23 cellular contexts compared by ENCODE assay signal in genomic region chr9:132548971-132549649, GRCh38. TPM values are rescaled to one million over a fixed set of nuclear protein-coding genes. Genes with fewer than 3 reads are reported as not detected.
DNase-seq lines count a peak whose midpoint lies in the region; ATAC-seq, FAIRE-seq and TF ChIP-seq lines count a peak whose summit lies in the region.
"Had no signal": no experiment of that assay in that cellular context is flagged by ENCODE, and none has a peak within 500 bp of the region (broad histone marks: within the 10 kb centered on the region; RNA-seq: fewer than 3 reads in every experiment).

No MANE protein-coding gene starts in this region.

- no peak overlapping the region for H2AFZ ChIP-seq in osteoblast (ENCODE audit: low read length)

- DNase-seq in Daoy (ENCODE audit: low read depth) (peak; percentile 77), RCC 7860 (ENCODE audit: low spot score) (peak; percentile 33), fibroblast of pulmonary artery (ENCODE audit: low read depth) (peak; percentile 14), osteoblast (ENCODE audit: insufficient read length, low spot score, missing footprints) (peak; percentile 84), NCI-H524 treated with DMSO at 0.1 percent for 48 hours (lab: John Stamatoyannopoulos, UW) (no peak), SW 1271 (lab: John Stamatoyannopoulos, UW) (no peak), CD1c-positive myeloid dendritic cell (ENCODE audit: extremely low spot score) (no peak)
- no peak for DNase-seq in activated T-cell treated with anti-CD3 and anti-CD28 coated beads, Interleukin-2, amount 50 U/mL, for 4 hours
- DNase-seq: activated CD8-positive, alpha-beta memory T cell treated with anti-CD3 and anti-CD28 coated beads, Interleukin-2, amount 10 ng/mL, durations not matched to agents 7 days and 5 days; effector memory CD8-positive, alpha-beta T cell; MM.1S; naive thymus-derived CD8-positive, alpha-beta T cell; NCI-H2029 treated with DMSO at 0.1 percent for 48 hours; NCI-H774; transverse colon had no signal

- TF ChIP-seq CTCF in fibroblast of pulmonary artery (IDR thresholded peaks at IDR 0.05; ENCODE audit: low read length, missing control alignments) = no peak
- no peak for TF ChIP-seq CTCF in osteoblast (IDR thresholded peaks at IDR 0.05; ENCODE audit: extremely low read depth, low read depth, low read length)

- H3K27ac ChIP-seq in osteoblast (ENCODE audit: low read depth, low read length) = no peak overlapping the region
- H3K27ac ChIP-seq: skin epidermis, transverse colon had no signal

- H3K36me3 Mint-ChIP-seq in activated T-cell treated with anti-CD3 and anti-CD28 coated beads, Interleukin-2, amount 50 U/mL, for 4 hours (ENCODE audit: insufficient read depth) = no peaks in the 10 kb centered on the region
- H3K36me3 Mint-ChIP-seq: activated CD8-positive, alpha-beta memory T cell treated with anti-CD3 and anti-CD28 coated beads, Interleukin-2, amount 10 ng/mL, durations not matched to agents 7 days and 5 days; stimulated activated effector memory CD8-positive, alpha-beta T cell treated with anti-CD3 and anti-CD28 coated beads, Interleukin-12 subunit alpha, Interleukin-12 subunit beta, amount 100 ng/mL, for 72 hours had no signal

- no peak for FAIRE-seq in RCC 7860 (lab: Jason Lieb, UNC)
- FAIRE-seq: GM12878, H1 had no signal

- H3K9me3 ChIP-seq in osteoblast (ENCODE audit: low read depth, low read length) = no peaks in the 10 kb centered on the region
- H3K9me3 ChIP-seq: transverse colon had no signal

- no peak overlapping the region for H3K4me3 Mint-ChIP-seq in activated T-cell treated with anti-CD3 and anti-CD28 coated beads, Interleukin-2, amount 50 U/mL, for 4 hours
- H3K4me3 Mint-ChIP-seq: activated CD8-positive, alpha-beta memory T cell treated with anti-CD3 and anti-CD28 coated beads, Interleukin-2, amount 10 ng/mL, durations not matched to agents 7 days and 5 days; effector memory CD8-positive, alpha-beta T cell; naive thymus-derived CD8-positive, alpha-beta T cell; stimulated activated effector memory CD8-positive, alpha-beta T cell treated with anti-CD3 and anti-CD28 coated beads, Interleukin-12 subunit alpha, Interleukin-12 subunit beta, amount 100 ng/mL, for 72 hours had no signal

- no peaks in the 10 kb centered on the region for H3K9me3 Mint-ChIP-seq in activated T-cell treated with anti-CD3 and anti-CD28 coated beads, Interleukin-2, amount 50 U/mL, for 4 hours
- H3K9me3 Mint-ChIP-seq: effector memory CD8-positive, alpha-beta T cell; naive thymus-derived CD8-positive, alpha-beta T cell; stimulated activated effector memory CD8-positive, alpha-beta T cell treated with anti-CD3 and anti-CD28 coated beads, Interleukin-12 subunit alpha, Interleukin-12 subunit beta, amount 100 ng/mL, for 72 hours had no signal

- peaks cover 33% of the 10 kb centered on the region for H3K27me3 ChIP-seq in osteoblast (ENCODE audit: insufficient read depth, low read length)

- H3K27me3 Mint-ChIP-seq in activated T-cell treated with anti-CD3 and anti-CD28 coated beads, Interleukin-2, amount 50 U/mL, for 4 hours (ENCODE audit: low read depth) = peaks cover 29% of the 10 kb centered on the region

- H3K4me1 Mint-ChIP-seq in activated T-cell treated with anti-CD3 and anti-CD28 coated beads, Interleukin-2, amount 50 U/mL, for 4 hours (ENCODE audit: low read depth) = no peaks in the 10 kb centered on the region
- H3K4me1 Mint-ChIP-seq: activated CD8-positive, alpha-beta memory T cell treated with anti-CD3 and anti-CD28 coated beads, Interleukin-2, amount 10 ng/mL, durations not matched to agents 7 days and 5 days; stimulated activated effector memory CD8-positive, alpha-beta T cell treated with anti-CD3 and anti-CD28 coated beads, Interleukin-12 subunit alpha, Interleukin-12 subunit beta, amount 100 ng/mL, for 72 hours had no signal

- H3K4me3 ChIP-seq in fibroblast of pulmonary artery (replicated peaks; ENCODE audit: low read depth, low read length) = no peak overlapping the region
- H3K4me3 ChIP-seq in osteoblast (ENCODE audit: insufficient read depth, low read length) = no peak overlapping the region
- H3K4me3 ChIP-seq: GM12878, skin epidermis, transverse colon had no signal

- H4K20me1 ChIP-seq in osteoblast (ENCODE audit: insufficient read depth, low read length) = no peaks in the 10 kb centered on the region

- no peaks in the 10 kb centered on the region for H3K36me3 ChIP-seq in osteoblast (ENCODE audit: insufficient read depth, low read length)
- H3K36me3 ChIP-seq: transverse colon had no signal

- H3K4me2 ChIP-seq in osteoblast (ENCODE audit: insufficient read depth, low read length) = no peak overlapping the region

- H3K79me2 ChIP-seq in osteoblast (ENCODE audit: insufficient read depth, low read length) = no peaks in the 10 kb centered on the region

- no peak for ATAC-seq in activated T-cell treated with anti-CD3 and anti-CD28 coated beads, Interleukin-2, amount 50 U/mL, for 4 hours
- ATAC-seq: activated CD8-positive, alpha-beta memory T cell treated with anti-CD3 and anti-CD28 coated beads, Interleukin-2, amount 10 ng/mL, durations not matched to agents 7 days and 5 days; effector memory CD8-positive, alpha-beta T cell; GM12878; naive thymus-derived CD8-positive, alpha-beta T cell; stimulated activated effector memory CD8-positive, alpha-beta T cell treated with anti-CD3 and anti-CD28 coated beads, Interleukin-12 subunit alpha, Interleukin-12 subunit beta, amount 100 ng/mL, for 72 hours had no signal

- H3K4me1 ChIP-seq in osteoblast (ENCODE audit: insufficient read depth, low read length) = no peaks in the 10 kb centered on the region

RNA-seq across cellular contexts. Expression of gene BARHL1, which starts 33.3 kb away (rescaled TPM):
- not detected in 2 replicates for total RNA-seq in Daoy (2014; rRNA removed; shearing (Covaris generic))
- total RNA-seq in osteoblast = not detected in 2 replicates
- not detected for total RNA-seq in activated T-cell treated with anti-CD3 and anti-CD28 coated beads, Interleukin-2, amount 50 U/mL, for 4 hours
- total RNA-seq: activated CD8-positive, alpha-beta memory T cell treated with anti-CD3 and anti-CD28 coated beads, Interleukin-2, amount 10 ng/mL, durations not matched to agents 7 days and 5 days; fibroblast of villous mesenchyme; G401; GM12878; H1; liver; naive thymus-derived CD8-positive, alpha-beta T cell; T-helper 1 cell treated with Interleukin-12 subunit alpha and Interleukin-12 subunit beta and Interleukin-4 antibody, amounts not matched to agents 30 ng/mL and 1 ng/mL, for 36 hours; transverse colon had no signal

Comparison
In these comparisons a context has a peak if more than half of its experiments do, and no peak if none do; other contexts are left out.
1. DNase-seq: peak in Daoy (single experiment), RCC 7860 (single experiment), fibroblast of pulmonary artery (single experiment) and osteoblast (single experiment); none in NCI-H524 treated with DMSO at 0.1 percent for 48 hours (single experiment), activated T-cell treated with anti-CD3 and anti-CD28 coated beads, Interleukin-2, amount 50 U/mL, for 4 hours (single experiment), SW 1271 (0 of 2) and CD1c-positive myeloid dendritic cell (single experiment).